Comparison of ENCODE assay signal across 31 cellular contexts in genomic region chr6:108757357-108757756, GRCh38.
"Had no signal": no experiment of that assay in that cellular context is flagged by ENCODE, and none has a peak within 500 bp of the region (broad histone marks: within the 10 kb centered on the region; RNA-seq: fewer than 3 reads in every experiment).

No MANE protein-coding gene starts in this region.

- H3K36me3 Mint-ChIP-seq: natural killer cell; neural progenitor cell; stimulated activated memory B cell treated with anti-CD40 and anti-IgM and Interleukin-4, amounts not matched to agents 10 μg/mL and 1 μg/mL and 100 μg/mL, for 72 hours; type B pancreatic cell had no signal

- H3K36me3 ChIP-seq: neural progenitor cell, ovary, spleen, suprapubic skin, tibial artery, transverse colon, upper lobe of right lung, uterus had no signal

- H3K79me2 ChIP-seq: parathyroid adenoma had no signal

- H3K4me1 Mint-ChIP-seq: stimulated activated naive CD8-positive, alpha-beta T cell treated with anti-CD3 and anti-CD28 coated beads, Interleukin-15, amount 100 ng/mL, for 72 hours had no signal

- H3K4me3 Mint-ChIP-seq: natural killer cell; nephron; neural progenitor cell; stimulated activated memory B cell treated with anti-CD40 and anti-IgM and Interleukin-4, amounts not matched to agents 10 μg/mL and 1 μg/mL and 100 μg/mL, for 72 hours; stimulated activated naive CD8-positive, alpha-beta T cell treated with anti-CD3 and anti-CD28 coated beads, Interleukin-15, amount 100 ng/mL, for 72 hours; type B pancreatic cell had no signal

- H3K4me2 ChIP-seq: neural progenitor cell, smooth muscle cell had no signal

- ATAC-seq: natural killer cell; psoas muscle; right cardiac atrium; sciatic nerve; stimulated activated memory B cell treated with anti-CD40 and anti-IgM and Interleukin-4, amounts not matched to agents 10 μg/mL and 1 μg/mL and 100 μg/mL, for 72 hours; stimulated activated naive CD8-positive, alpha-beta T cell treated with anti-CD3 and anti-CD28 coated beads, Interleukin-15, amount 100 ng/mL, for 72 hours; stimulated activated naive CD8-positive, alpha-beta T cell treated with anti-CD3 and anti-CD28 coated beads, Interleukin-15, Interleukin-2, amounts not matched to agents 100 U/mL and 50 U/mL, for 24 hours; upper lobe of right lung had no signal

- H3K9me3 ChIP-seq: ovary, psoas muscle, spleen, suprapubic skin, testis, tibial artery, transverse colon, upper lobe of right lung, uterus had no signal

- H3K27me3 ChIP-seq: ovary, spleen, suprapubic skin, testis, tibial artery, transverse colon, upper lobe of right lung, uterus had no signal

- H3K27ac ChIP-seq: neural progenitor cell, ovary, parathyroid adenoma, psoas muscle, skin epidermis, spleen, suprapubic skin, testis, transverse colon, upper lobe of right lung, uterus had no signal

- H3K27ac Mint-ChIP-seq: natural killer cell; nephron; neural progenitor cell; progenitor cell of endocrine pancreas; stimulated activated memory B cell treated with anti-CD40 and anti-IgM and Interleukin-4, amounts not matched to agents 10 μg/mL and 1 μg/mL and 100 μg/mL, for 72 hours; stimulated activated naive CD8-positive, alpha-beta T cell treated with anti-CD3 and anti-CD28 coated beads, Interleukin-15, amount 100 ng/mL, for 72 hours; type B pancreatic cell had no signal

- H3K4me3 ChIP-seq: neural progenitor cell, ovary, psoas muscle, skin epidermis, smooth muscle cell, spleen, suprapubic skin, testis, tibial artery, transverse colon, upper lobe of right lung, uterus had no signal

- H3K9me3 Mint-ChIP-seq: natural killer cell; nephron; neural progenitor cell; stimulated activated memory B cell treated with anti-CD40 and anti-IgM and Interleukin-4, amounts not matched to agents 10 μg/mL and 1 μg/mL and 100 μg/mL, for 72 hours; stimulated activated naive CD8-positive, alpha-beta T cell treated with anti-CD3 and anti-CD28 coated beads, Interleukin-15, amount 100 ng/mL, for 72 hours; type B pancreatic cell had no signal

- H3K9ac ChIP-seq: neural progenitor cell, parathyroid adenoma had no signal

- H2AFZ ChIP-seq: neural progenitor cell, parathyroid adenoma had no signal

- H3K4me1 ChIP-seq: neural progenitor cell, parathyroid adenoma, suprapubic skin, upper lobe of right lung, uterus had no signal

- DNase-seq: natural killer cell; occipital lobe; posterior cingulate gyrus; psoas muscle; right cardiac atrium; spleen; stimulated activated CD4-positive, alpha-beta T cell treated with anti-CD3 and anti-CD28 coated beads, Interleukin-12 subunit alpha, Interleukin-12 subunit beta, amount 100 ng/mL, for 4 hours; stimulated activated CD4-positive, alpha-beta T cell treated with anti-CD3 and anti-CD28 coated beads, Interleukin-1b, Interleukin-23, amount 100 ng/mL, for 48 hours; stimulated activated CD4-positive, alpha-beta T cell treated with anti-CD3 and anti-CD28 coated beads, Interleukin-4, amount 100 ng/mL, for 1 hour; stimulated activated CD4-positive, alpha-beta T cell treated with anti-CD3 and anti-CD28 coated beads, Interleukin-4, amount 100 ng/mL, for 4 hours; stimulated activated CD8-positive, alpha-beta memory T cell treated with anti-CD3 and anti-CD28 coated beads, Interleukin-4, amount 100 ng/mL, for 48 hours; stimulated activated naive CD4-positive, alpha-beta T cell; stimulated activated naive CD8-positive, alpha-beta T cell treated with anti-CD3 and anti-CD28 coated beads, Interleukin-15, amount 100 ng/mL, for 72 hours; stimulated activated naive CD8-positive, alpha-beta T cell treated with anti-CD3 and anti-CD28 coated beads, Interleukin-15, Interleukin-2, amounts not matched to agents 100 U/mL and 50 U/mL, for 24 hours; substantia nigra; testis; tibial artery; transverse colon; upper lobe of right lung; uterus had no signal

- H3K27me3 Mint-ChIP-seq: stimulated activated memory B cell treated with anti-CD40 and anti-IgM and Interleukin-4, amounts not matched to agents 10 μg/mL and 1 μg/mL and 100 μg/mL, for 72 hours; stimulated activated naive CD8-positive, alpha-beta T cell treated with anti-CD3 and anti-CD28 coated beads, Interleukin-15, amount 100 ng/mL, for 72 hours had no signal
